ENCODE assay signal across 1 cellular context in genomic region chr1:22101199-22101598, GRCh38.
A peak's percentile ranks its signal among the peaks of the same experiment; 100 is the strongest.
TF ChIP-seq lines count a peak whose summit lies in the region.

No MANE protein-coding gene starts in this region.

TF ChIP-seq in GM12878, 131 proteins besides CTCF, POLR2A, EP300 and RAD21:
- TF ChIP-seq RAD51 (IDR thresholded peaks at IDR 0.05) (no peak), SPI1 (IDR thresholded peaks at IDR 0.05; ENCODE audit: borderline replicate concordance, insufficient read depth, low read depth, low read length) (peak; percentile 56)
